Comparison of ENCODE assay signal across 17 cellular contexts in the genomic region with DNA sequence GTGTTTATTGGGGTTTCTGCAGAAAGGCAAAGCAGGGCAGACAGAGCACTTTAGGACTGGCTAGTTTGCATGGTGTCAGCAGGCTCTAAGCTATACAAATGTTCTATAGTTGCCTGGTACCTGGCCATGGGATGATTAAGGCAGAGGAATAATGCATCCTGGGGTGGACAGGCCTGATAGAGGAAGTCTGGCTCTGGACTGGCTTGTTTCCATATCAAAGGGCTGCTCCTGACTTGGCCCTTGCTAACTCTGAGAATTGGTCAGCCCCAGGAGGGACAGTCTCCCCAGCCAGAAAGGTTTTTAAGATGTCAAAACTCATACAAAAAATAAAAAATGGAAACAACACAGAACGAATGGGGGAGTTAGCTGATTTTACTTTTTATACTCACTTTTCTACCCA.
"Had no signal": no experiment of that assay in that cellular context is flagged by ENCODE, and none has a peak within 500 bp of the region (broad histone marks: within the 10 kb centered on the region; RNA-seq: fewer than 3 reads in every experiment).

No MANE protein-coding gene starts in this region.

- H3K27ac Mint-ChIP-seq: mesothelial cell of epicardium had no signal

- H3K4me3 ChIP-seq: coronary artery, dorsolateral prefrontal cortex, esophagus muscularis mucosa, gastroesophageal sphincter, heart left ventricle, lower lobe of right lung, mucosa of descending colon had no signal

- DNase-seq: dermis blood vessel endothelial cell; dorsolateral prefrontal cortex; effector CD4-positive, alpha-beta T cell; effector memory CD4-positive, alpha-beta T cell; foreskin keratinocyte; heart left ventricle; hippocampal formation; left colon; lower lobe of right lung; mesenchymal stem cell; mucosa of descending colon; naive B cell had no signal

- H3K9me3 Mint-ChIP-seq: mesothelial cell of epicardium, naive B cell had no signal

- H3K4me1 Mint-ChIP-seq: mesothelial cell of epicardium had no signal

- H3K4me3 Mint-ChIP-seq: mesothelial cell of epicardium, naive B cell had no signal

- H3K27me3 ChIP-seq: dorsolateral prefrontal cortex, gastroesophageal sphincter, heart left ventricle had no signal

- H3K4me1 ChIP-seq: foreskin keratinocyte, gastroesophageal sphincter, lower lobe of right lung had no signal

- H3K9me3 ChIP-seq: esophagus muscularis mucosa, gastroesophageal sphincter, heart left ventricle, lower lobe of right lung, mucosa of descending colon had no signal

- ATAC-seq: foreskin keratinocyte, gastroesophageal sphincter, left colon, left lobe of liver, lower lobe of right lung, mucosa of descending colon had no signal

- H3K36me3 ChIP-seq: esophagus muscularis mucosa, gastroesophageal sphincter, heart left ventricle, lower lobe of right lung had no signal

- H3K36me3 Mint-ChIP-seq: mesothelial cell of epicardium, naive B cell had no signal

- H3K27ac ChIP-seq: coronary artery, dorsolateral prefrontal cortex, esophagus muscularis mucosa, foreskin keratinocyte, gastroesophageal sphincter, heart left ventricle, lower lobe of right lung had no signal
